Comparison of ENCODE assay signal across 1 cellular context in genomic region chr15:67097424-67097823, GRCh38.
TF ChIP-seq lines count a peak whose summit lies in the region.

No MANE protein-coding gene starts in this region.

TF ChIP-seq in K562, 482 proteins besides CTCF, POLR2A, EP300 and RAD21 (continued from another document):
- 0 out of 2 replicates have a peak, but pooled peaks have one; percentile 24 for TF ChIP-seq ZNF3 (CRISPR knock-in tag; IDR thresholded peaks at IDR 0.05)
- TF ChIP-seq KDM4B (IDR thresholded peaks at IDR 0.05; ENCODE audit: borderline replicate concordance in 2 of 2, low read depth in 1 of 2), result no peak
- no peak for TF ChIP-seq ZNF282 (CRISPR knock-in tag; IDR thresholded peaks at IDR 0.05)
- TF ChIP-seq HDGF (IDR thresholded peaks at IDR 0.05), result 0 out of 2 replicates have a peak, but pooled peaks have one; percentile 36
- peak; percentile 96 for TF ChIP-seq BCOR (IDR thresholded peaks at IDR 0.05)
- TF ChIP-seq NELFE (IDR thresholded peaks at IDR 0.05; ENCODE audit: insufficient read depth, insufficient read length), result no peak
- TF ChIP-seq ZNF121 (CRISPR knock-in tag; conservative IDR thresholded peaks at IDR 0.05), result peak; percentile 37; the same call in 1 of the 2 replicates
- peak; percentile 70 to 87 for TF ChIP-seq KDM1A (IDR thresholded peaks at IDR 0.05)
- TF ChIP-seq ZNF395 (CRISPR knock-in tag; IDR thresholded peaks at IDR 0.05), result no peak
- peak; percentile 97 for TF ChIP-seq SMARCA5 (IDR thresholded peaks at IDR 0.05)
- peak; percentile 96 for TF ChIP-seq ADNP (tag; IDR thresholded peaks at IDR 0.05)
- no peak for TF ChIP-seq ZSCAN32 (CRISPR knock-in tag; IDR thresholded peaks at IDR 0.05)
- TF ChIP-seq HDAC1 (IDR thresholded peaks at IDR 0.05), result 0 out of 4 replicates have a peak, but pooled peaks of 1 of the 2 experiments have one; percentile 55
- TF ChIP-seq NCOA6 (IDR thresholded peaks at IDR 0.05), result no peak
- no peak for TF ChIP-seq STAT5A (IDR thresholded peaks at IDR 0.05; ENCODE audit: borderline replicate concordance, low read length)
- no peak for TF ChIP-seq ZNF655 (CRISPR knock-in tag; IDR thresholded peaks at IDR 0.05)
- TF ChIP-seq HMBOX1 (IDR thresholded peaks at IDR 0.05), result 0 out of 2 replicates have a peak, but pooled peaks have one; percentile 6
- 0 out of 2 replicates have a peak, but pooled peaks have one; percentile 45 for TF ChIP-seq PTBP1 (IDR thresholded peaks at IDR 0.05; ENCODE audit: low read depth, low read length)
TF ChIP-seq in K562: peak in this region for 16.
